17 cellular contexts compared by ENCODE assay signal in the genomic region with DNA sequence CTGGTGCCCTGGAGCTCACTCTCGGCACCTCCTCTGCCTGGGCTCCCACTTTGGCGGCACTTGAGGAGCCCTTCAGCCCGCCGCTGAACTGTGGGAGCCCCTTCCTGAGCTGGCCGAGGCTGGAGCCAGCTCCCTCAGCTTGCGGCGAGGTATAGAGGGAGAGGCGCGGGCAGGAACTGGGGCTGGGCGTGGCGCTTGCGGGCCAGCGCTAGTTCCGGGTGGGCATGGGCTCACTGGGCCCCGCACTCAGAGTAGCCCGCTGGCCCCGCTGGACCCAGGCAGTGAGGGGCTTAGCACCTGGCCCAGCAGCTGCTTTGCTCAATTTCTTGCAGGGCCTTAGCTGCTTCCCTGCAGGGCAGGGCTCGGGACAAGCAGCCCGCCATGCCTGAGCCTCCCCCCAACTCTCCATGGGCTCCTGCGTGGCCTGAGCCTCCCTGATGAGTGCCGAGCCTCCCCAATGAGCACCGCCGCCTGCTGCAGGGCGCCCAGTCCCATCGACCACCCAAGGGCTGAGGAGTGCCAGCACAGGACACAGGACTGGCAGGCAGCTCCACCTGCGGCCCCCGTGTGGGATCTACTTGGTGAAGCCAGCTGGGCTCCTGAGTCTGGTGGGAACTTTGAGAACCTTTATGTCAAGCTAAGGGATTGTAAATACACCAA. TPM values are rescaled to one million over a fixed set of nuclear protein-coding genes. Genes with fewer than 3 reads are reported as not detected.
DNase-seq lines count a peak whose midpoint lies in the region; ATAC-seq and TF ChIP-seq lines count a peak whose summit lies in the region.
"Had no signal": no experiment of that assay in that cellular context is flagged by ENCODE, and none has a peak within 500 bp of the region (broad histone marks: within the 10 kb centered on the region; RNA-seq: fewer than 3 reads in every experiment).

No MANE protein-coding gene starts in this region.

- H3K27me3 ChIP-seq in right atrium auricular region (no peaks in the 10 kb centered on the region), left ventricle myocardium inferior (ENCODE audit: low read depth) (no peaks in the 10 kb centered on the region), lower lobe of right lung (ENCODE audit: low read depth) (no peaks in the 10 kb centered on the region), neuronal stem cell (ENCODE audit: control insufficient read depth in 3 of 3, insufficient read depth in 3 of 3, low read depth in 1 of 3, low read length in 3 of 3) (no peaks in the 10 kb centered on the region)
- H3K27me3 ChIP-seq: BE2C had no signal

- H3K9ac ChIP-seq in neuronal stem cell (ENCODE audit: low read depth, low read length, poor library complexity): no peak overlapping the region

- H4K8ac ChIP-seq in neuronal stem cell (ENCODE audit: low read depth, low read length): no peak overlapping the region

- H3K27ac ChIP-seq in right atrium auricular region (no peak overlapping the region), left ventricle myocardium inferior (replicated peaks) (no peak overlapping the region), lower lobe of right lung (no peak overlapping the region), neuronal stem cell (replicated peaks; ENCODE audit: low read length) (no peak overlapping the region)

- in situ Hi-C loops in GM13977 (cut with MboI; ENCODE audit: low pct_unique_long_range_greater_than_20kb, low sequenced_read_pairs, unreplicated experiment): no loop called here

- H3K4me1 ChIP-seq in right atrium auricular region (no peaks in the 10 kb centered on the region), left ventricle myocardium inferior (no peaks in the 10 kb centered on the region), lower lobe of right lung (no peaks in the 10 kb centered on the region), neuronal stem cell (ENCODE audit: control insufficient read depth in 2 of 2, insufficient read depth in 1 of 2, low read depth in 1 of 2, low read length in 2 of 2) (no peaks in the 10 kb centered on the region)
- H3K4me1 ChIP-seq: BE2C, Caco-2 had no signal

- H2BK15ac ChIP-seq in neuronal stem cell (ENCODE audit: low read length): no peak overlapping the region

- peak; percentile 47 for DNase-seq in right atrium auricular region (ENCODE audit: low spot score)
- DNase-seq in left ventricle myocardium inferior: no peak
- DNase-seq in lower lobe of right lung: peak; percentile 49
- no peak for DNase-seq in neuronal stem cell (ENCODE audit: low spot score)
- no peak for DNase-seq in GM13977 (ENCODE audit: low spot score)
- DNase-seq in amygdala (lab: John Stamatoyannopoulos, UW): no peak
- DNase-seq: ACHN; BE2C; C1 segment of cervical spinal cord; Caco-2; CD4-positive, CD25-positive, alpha-beta regulatory T cell; DMS79 treated with DMSO at 0.1 percent for 48 hours; GF-D8; H9 had no signal

- no peaks in the 10 kb centered on the region for H3K36me3 ChIP-seq in right atrium auricular region
- H3K36me3 ChIP-seq in left ventricle myocardium inferior: no peaks in the 10 kb centered on the region
- H3K36me3 ChIP-seq in lower lobe of right lung: no peaks in the 10 kb centered on the region
- no peaks in the 10 kb centered on the region for H3K36me3 ChIP-seq in neuronal stem cell (replicated peaks in 1 of 2; ENCODE audit: control insufficient read depth in 2 of 2, insufficient read depth in 2 of 2, low read length in 2 of 2)
- H3K36me3 ChIP-seq: BE2C had no signal

- TF ChIP-seq CTCF in right atrium auricular region (IDR thresholded peaks at IDR 0.05) (no peak), left ventricle myocardium inferior (IDR thresholded peaks at IDR 0.05; ENCODE audit: borderline replicate concordance) (no peak), lower lobe of right lung (IDR thresholded peaks at IDR 0.05) (no peak), GM13977 (IDR thresholded peaks at IDR 0.05; ENCODE audit: extremely low read depth, insufficient read depth, missing control alignments) (no peak)

- intact Hi-C loops in left ventricle myocardium inferior (cut with micrococcal nuclease) (no loop called here), lower lobe of right lung (cut with DNase I) (no loop called here)

- H3K4me2 ChIP-seq in neuronal stem cell (ENCODE audit: insufficient read depth, low read length, poor library complexity, severe bottlenecking): no peak overlapping the region

- no peak overlapping the region for H2BK12ac ChIP-seq in neuronal stem cell (ENCODE audit: low read length)

- no peak overlapping the region for H2AK5ac ChIP-seq in neuronal stem cell (ENCODE audit: low read depth, low read length)

- H2BK5ac ChIP-seq in neuronal stem cell (ENCODE audit: low read length): no peak overlapping the region

- ATAC-seq in lower lobe of right lung (no peak), GM21825 (IDR thresholded peaks at IDR 0.05; ENCODE audit: unreplicated experiment) (no peak)

- no peak overlapping the region for H3K4ac ChIP-seq in neuronal stem cell (ENCODE audit: low read length)

- H3K4me3 ChIP-seq in right atrium auricular region: no peak overlapping the region
- H3K4me3 ChIP-seq in left ventricle myocardium inferior: no peak overlapping the region
- H3K4me3 ChIP-seq in lower lobe of right lung: no peak overlapping the region
- H3K4me3 ChIP-seq in neuronal stem cell (ENCODE audit: low read length in 2 of 2): no peak overlapping the region

- no CpG with 5 or more reads among the region's 27 CpGs for WGBS in neuronal stem cell (ENCODE audit: extremely low coverage in 2 of 2, insufficient read length in 2 of 2, insufficient replicate concordance in 1 of 2), 2 donors

- no peak overlapping the region for H2AFZ ChIP-seq in neuronal stem cell (ENCODE audit: low read length)

- no peaks in the 10 kb centered on the region for H3K79me1 ChIP-seq in neuronal stem cell (ENCODE audit: low read depth, low read length)

- H3K9me3 ChIP-seq in right atrium auricular region (no peaks in the 10 kb centered on the region), left ventricle myocardium inferior (replicated peaks) (no peaks in the 10 kb centered on the region), lower lobe of right lung (no peaks in the 10 kb centered on the region), neuronal stem cell (replicated peaks in 1 of 2; ENCODE audit: control insufficient read depth in 2 of 2, insufficient read depth in 1 of 2, low read depth in 1 of 2, low read length in 2 of 2) (no peaks in the 10 kb centered on the region)
- H3K9me3 ChIP-seq: BE2C, Caco-2 had no signal

- H3K14ac ChIP-seq in neuronal stem cell (ENCODE audit: low read length): no peak overlapping the region

- peak overlapping the region; percentile 64 for H3K18ac ChIP-seq in neuronal stem cell (ENCODE audit: low read length)

- H2BK120ac ChIP-seq in neuronal stem cell (ENCODE audit: low read depth, low read length): no peak overlapping the region

- H4K91ac ChIP-seq in neuronal stem cell (ENCODE audit: low read depth, low read length, poor library complexity): no peak overlapping the region

- H3K23ac ChIP-seq in neuronal stem cell (ENCODE audit: low read depth, low read length, poor library complexity): no peak overlapping the region

RNA-seq across cellular contexts. Expression of gene FAM90A26, which starts 26.7 kb away (rescaled TPM):
- total RNA-seq in right atrium auricular region: not detected
- total RNA-seq in left ventricle myocardium inferior: not detected
- not detected for total RNA-seq in lower lobe of right lung
- not detected for polyA plus RNA-seq in neuronal stem cell (2013, experiment 1 of 2)
- not detected for polyA plus RNA-seq in neuronal stem cell (2013, experiment 2 of 2)
- total RNA-seq: Caco-2; CD4-positive, CD25-positive, alpha-beta regulatory T cell; H1; H9 had no signal
- polyA plus RNA-seq: CD4-positive, CD25-positive, alpha-beta regulatory T cell; H1; IgD-negative memory B cell had no signal

Comparison
In these comparisons a context has a peak if more than half of its experiments do, and no peak if none do; other contexts are left out.
1. DNase-seq: peak in right atrium auricular region (single experiment) and lower lobe of right lung (single experiment); none in left ventricle myocardium inferior (single experiment), neuronal stem cell (single experiment), GM13977 (single experiment) and amygdala (0 of 56).